In genomic region chr16:18997001-18997400, GRCh38 we compare ENCODE assay signal across 6 cellular contexts. TPM values are rescaled to one million over a fixed set of nuclear protein-coding genes. Genes with fewer than 3 reads are reported as not detected.
"Had no signal": no experiment of that assay in that cellular context is flagged by ENCODE, and none has a peak within 500 bp of the region (broad histone marks: within the 10 kb centered on the region; RNA-seq: fewer than 3 reads in every experiment).

No MANE protein-coding gene starts in this region.

RNA-seq across cellular contexts. Expression of gene TMC7, which starts 13.3 kb away (rescaled TPM):
- total RNA-seq: activated CD4-positive, alpha-beta T cell treated with anti-CD3 and anti-CD28 coated beads for 36 hours; activated CD4-positive, alpha-beta T cell treated with anti-CD3 and anti-CD28 coated beads, Interleukin-2, amount 10 ng/mL, durations not matched to agents 7 days and 5 days; activated CD8-positive, alpha-beta T cell treated with anti-CD3 and anti-CD28 coated beads, Interleukin-2, amount 10 ng/mL, durations not matched to agents 7 days and 5 days; activated naive CD8-positive, alpha-beta T cell treated with anti-CD3 and anti-CD28 coated beads, Interleukin-2, amount 10 ng/mL, durations not matched to agents 7 days and 5 days; activated T-helper 2 cell treated with anti-CD3 and anti-CD28 coated beads, Interferon-gamma antibody, Interleukin-2, Interleukin-4, amounts not matched to agents 10 μg/mL and 5 μg/mL and 100 μg/mL, durations not matched to agents 14 hours and 24 hours and 36 hours; T-helper 17 cell had no signal
